Comparison of ENCODE assay signal across 1 cellular context in the genomic region with DNA sequence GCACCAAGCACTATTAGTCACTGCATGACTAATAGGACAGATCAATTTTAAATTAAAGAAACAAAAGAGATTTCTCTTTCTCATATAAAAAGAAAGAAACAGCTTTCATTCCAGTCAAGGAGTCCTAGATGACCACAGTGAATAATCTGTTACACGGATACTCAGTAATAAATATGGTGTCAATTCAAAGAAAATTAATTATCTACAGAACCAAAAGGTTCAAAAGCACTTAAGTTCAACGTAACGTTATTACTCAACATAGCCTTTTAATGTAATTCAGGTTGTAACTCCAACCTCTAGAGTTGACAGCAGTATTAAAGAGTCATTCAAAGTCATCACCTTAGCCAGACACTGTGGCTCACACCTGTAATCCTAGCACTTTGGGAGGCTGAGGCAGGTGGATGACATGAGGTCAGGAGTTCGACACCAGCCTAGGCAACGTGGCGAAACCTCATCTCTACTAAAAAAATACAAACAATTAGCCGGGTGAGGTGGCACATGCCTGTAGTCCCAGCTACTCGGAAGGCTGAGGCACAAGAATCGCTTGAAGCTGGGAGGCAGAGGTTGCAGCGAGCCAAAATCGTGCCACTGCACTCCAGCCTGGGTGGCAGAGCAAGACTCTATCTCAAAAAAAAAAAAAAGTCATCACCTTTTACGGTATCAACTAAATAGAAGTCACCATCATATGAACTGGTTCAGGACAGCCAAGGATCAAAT.
A peak's percentile ranks its signal among the peaks of the same experiment; 100 is the strongest.
TF ChIP-seq lines count a peak whose summit lies in the region.

No MANE protein-coding gene starts in this region.

TF ChIP-seq in HEK293, 187 proteins besides CTCF, POLR2A, EP300 and RAD21 (continued from another document):
- TF ChIP-seq, protein P1, sequence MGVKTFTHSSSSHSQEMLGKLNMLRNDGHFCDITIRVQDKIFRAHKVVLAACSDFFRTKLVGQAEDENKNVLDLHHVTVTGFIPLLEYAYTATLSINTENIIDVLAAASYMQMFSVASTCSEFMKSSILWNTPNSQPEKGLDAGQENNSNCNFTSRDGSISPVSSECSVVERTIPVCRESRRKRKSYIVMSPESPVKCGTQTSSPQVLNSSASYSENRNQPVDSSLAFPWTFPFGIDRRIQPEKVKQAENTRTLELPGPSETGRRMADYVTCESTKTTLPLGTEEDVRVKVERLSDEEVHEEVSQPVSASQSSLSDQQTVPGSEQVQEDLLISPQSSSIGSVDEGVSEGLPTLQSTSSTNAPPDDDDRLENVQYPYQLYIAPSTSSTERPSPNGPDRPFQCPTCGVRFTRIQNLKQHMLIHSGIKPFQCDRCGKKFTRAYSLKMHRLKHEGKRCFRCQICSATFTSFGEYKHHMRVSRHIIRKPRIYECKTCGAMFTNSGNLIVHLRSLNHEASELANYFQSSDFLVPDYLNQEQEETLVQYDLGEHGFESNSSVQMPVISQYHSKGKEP (tag by site-specific recombination; IDR thresholded peaks at IDR 0.05): no peak
- peak; percentile 54; the same call in 1 of the 2 replicates for TF ChIP-seq ZNF366 (tag by site-specific recombination; conservative IDR thresholded peaks at IDR 0.05)
- no peak for TF ChIP-seq ZIC2 (tag by site-specific recombination; IDR thresholded peaks at IDR 0.05)
- no peak for TF ChIP-seq ZNF610 (tag by site-specific recombination; IDR thresholded peaks at IDR 0.05; ENCODE audit: borderline replicate concordance)
- TF ChIP-seq ZNF354C (tag by site-specific recombination; IDR thresholded peaks at IDR 0.05; ENCODE audit: borderline replicate concordance, low read depth): no peak
- TF ChIP-seq, protein P2, sequence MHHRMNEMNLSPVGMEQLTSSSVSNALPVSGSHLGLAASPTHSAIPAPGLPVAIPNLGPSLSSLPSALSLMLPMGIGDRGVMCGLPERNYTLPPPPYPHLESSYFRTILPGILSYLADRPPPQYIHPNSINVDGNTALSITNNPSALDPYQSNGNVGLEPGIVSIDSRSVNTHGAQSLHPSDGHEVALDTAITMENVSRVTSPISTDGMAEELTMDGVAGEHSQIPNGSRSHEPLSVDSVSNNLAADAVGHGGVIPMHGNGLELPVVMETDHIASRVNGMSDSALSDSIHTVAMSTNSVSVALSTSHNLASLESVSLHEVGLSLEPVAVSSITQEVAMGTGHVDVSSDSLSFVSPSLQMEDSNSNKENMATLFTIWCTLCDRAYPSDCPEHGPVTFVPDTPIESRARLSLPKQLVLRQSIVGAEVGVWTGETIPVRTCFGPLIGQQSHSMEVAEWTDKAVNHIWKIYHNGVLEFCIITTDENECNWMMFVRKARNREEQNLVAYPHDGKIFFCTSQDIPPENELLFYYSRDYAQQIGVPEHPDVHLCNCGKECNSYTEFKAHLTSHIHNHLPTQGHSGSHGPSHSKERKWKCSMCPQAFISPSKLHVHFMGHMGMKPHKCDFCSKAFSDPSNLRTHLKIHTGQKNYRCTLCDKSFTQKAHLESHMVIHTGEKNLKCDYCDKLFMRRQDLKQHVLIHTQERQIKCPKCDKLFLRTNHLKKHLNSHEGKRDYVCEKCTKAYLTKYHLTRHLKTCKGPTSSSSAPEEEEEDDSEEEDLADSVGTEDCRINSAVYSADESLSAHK (tag by site-specific recombination; IDR thresholded peaks at IDR 0.05): no peak
- TF ChIP-seq, protein P3, sequence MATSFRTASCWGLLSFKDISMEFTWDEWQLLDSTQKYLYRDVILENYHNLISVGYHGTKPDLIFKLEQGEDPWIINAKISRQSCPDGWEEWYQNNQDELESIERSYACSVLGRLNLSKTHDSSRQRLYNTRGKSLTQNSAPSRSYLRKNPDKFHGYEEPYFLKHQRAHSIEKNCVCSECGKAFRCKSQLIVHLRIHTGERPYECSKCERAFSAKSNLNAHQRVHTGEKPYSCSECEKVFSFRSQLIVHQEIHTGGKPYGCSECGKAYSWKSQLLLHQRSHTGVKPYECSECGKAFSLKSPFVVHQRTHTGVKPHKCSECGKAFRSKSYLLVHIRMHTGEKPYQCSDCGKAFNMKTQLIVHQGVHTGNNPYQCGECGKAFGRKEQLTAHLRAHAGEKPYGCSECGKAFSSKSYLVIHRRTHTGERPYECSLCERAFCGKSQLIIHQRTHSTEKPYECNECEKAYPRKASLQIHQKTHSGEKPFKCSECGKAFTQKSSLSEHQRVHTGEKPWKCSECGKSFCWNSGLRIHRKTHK (tag by site-specific recombination; IDR thresholded peaks at IDR 0.05): no peak
- 0 out of 2 replicates have a peak, but pooled peaks have one; percentile 21 for TF ChIP-seq ZBTB17 (tag by site-specific recombination; IDR thresholded peaks at IDR 0.05)
- TF ChIP-seq, protein P4, sequence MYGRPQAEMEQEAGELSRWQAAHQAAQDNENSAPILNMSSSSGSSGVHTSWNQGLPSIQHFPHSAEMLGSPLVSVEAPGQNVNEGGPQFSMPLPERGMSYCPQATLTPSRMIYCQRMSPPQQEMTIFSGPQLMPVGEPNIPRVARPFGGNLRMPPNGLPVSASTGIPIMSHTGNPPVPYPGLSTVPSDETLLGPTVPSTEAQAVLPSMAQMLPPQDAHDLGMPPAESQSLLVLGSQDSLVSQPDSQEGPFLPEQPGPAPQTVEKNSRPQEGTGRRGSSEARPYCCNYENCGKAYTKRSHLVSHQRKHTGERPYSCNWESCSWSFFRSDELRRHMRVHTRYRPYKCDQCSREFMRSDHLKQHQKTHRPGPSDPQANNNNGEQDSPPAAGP (tag by site-specific recombination; IDR thresholded peaks at IDR 0.05): no peak
- no peak for TF ChIP-seq ZNF350 (tag by site-specific recombination; IDR thresholded peaks at IDR 0.05)
- TF ChIP-seq ZFP37 (tag by site-specific recombination; IDR thresholded peaks at IDR 0.05): 0 out of 2 replicates have a peak, but pooled peaks have one; percentile 12
- TF ChIP-seq ZNF623 (tag by site-specific recombination; IDR thresholded peaks at IDR 0.05): no peak
- TF ChIP-seq ZNF660 (tag by site-specific recombination; IDR thresholded peaks at IDR 0.05): 0 out of 2 replicates have a peak, but pooled peaks have one; percentile 1
- TF ChIP-seq, protein P5, sequence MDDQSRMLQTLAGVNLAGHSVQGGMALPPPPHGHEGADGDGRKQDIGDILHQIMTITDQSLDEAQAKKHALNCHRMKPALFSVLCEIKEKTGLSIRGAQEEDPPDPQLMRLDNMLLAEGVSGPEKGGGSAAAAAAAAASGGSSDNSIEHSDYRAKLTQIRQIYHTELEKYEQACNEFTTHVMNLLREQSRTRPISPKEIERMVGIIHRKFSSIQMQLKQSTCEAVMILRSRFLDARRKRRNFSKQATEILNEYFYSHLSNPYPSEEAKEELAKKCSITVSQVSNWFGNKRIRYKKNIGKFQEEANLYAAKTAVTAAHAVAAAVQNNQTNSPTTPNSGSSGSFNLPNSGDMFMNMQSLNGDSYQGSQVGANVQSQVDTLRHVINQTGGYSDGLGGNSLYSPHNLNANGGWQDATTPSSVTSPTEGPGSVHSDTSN (CRISPR knock-in tag; IDR thresholded peaks at IDR 0.05): no peak
- no peak for TF ChIP-seq ZNF654 (tag by site-specific recombination; IDR thresholded peaks at IDR 0.05; ENCODE audit: low read depth)
- no peak for TF ChIP-seq ZNF335 (tag by site-specific recombination; conservative IDR thresholded peaks at IDR 0.05)
- TF ChIP-seq ZNF211 (tag by site-specific recombination; IDR thresholded peaks at IDR 0.05; ENCODE audit: low read depth): no peak
- TF ChIP-seq ZNF169 (tag by site-specific recombination; IDR thresholded peaks at IDR 0.05): no peak
- TF ChIP-seq ZNF140 (tag by site-specific recombination; IDR thresholded peaks at IDR 0.05): no peak
- TF ChIP-seq ZNF677 (tag by site-specific recombination; IDR thresholded peaks at IDR 0.05): no peak
- no peak for TF ChIP-seq ZNF621 (tag by site-specific recombination; IDR thresholded peaks at IDR 0.05)
- TF ChIP-seq, protein P6, sequence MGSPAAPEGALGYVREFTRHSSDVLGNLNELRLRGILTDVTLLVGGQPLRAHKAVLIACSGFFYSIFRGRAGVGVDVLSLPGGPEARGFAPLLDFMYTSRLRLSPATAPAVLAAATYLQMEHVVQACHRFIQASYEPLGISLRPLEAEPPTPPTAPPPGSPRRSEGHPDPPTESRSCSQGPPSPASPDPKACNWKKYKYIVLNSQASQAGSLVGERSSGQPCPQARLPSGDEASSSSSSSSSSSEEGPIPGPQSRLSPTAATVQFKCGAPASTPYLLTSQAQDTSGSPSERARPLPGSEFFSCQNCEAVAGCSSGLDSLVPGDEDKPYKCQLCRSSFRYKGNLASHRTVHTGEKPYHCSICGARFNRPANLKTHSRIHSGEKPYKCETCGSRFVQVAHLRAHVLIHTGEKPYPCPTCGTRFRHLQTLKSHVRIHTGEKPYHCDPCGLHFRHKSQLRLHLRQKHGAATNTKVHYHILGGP (tag by site-specific recombination; IDR thresholded peaks at IDR 0.05): no peak
- TF ChIP-seq ZNF747 (tag by site-specific recombination; IDR thresholded peaks at IDR 0.05): no peak
- TF ChIP-seq, protein P7, sequence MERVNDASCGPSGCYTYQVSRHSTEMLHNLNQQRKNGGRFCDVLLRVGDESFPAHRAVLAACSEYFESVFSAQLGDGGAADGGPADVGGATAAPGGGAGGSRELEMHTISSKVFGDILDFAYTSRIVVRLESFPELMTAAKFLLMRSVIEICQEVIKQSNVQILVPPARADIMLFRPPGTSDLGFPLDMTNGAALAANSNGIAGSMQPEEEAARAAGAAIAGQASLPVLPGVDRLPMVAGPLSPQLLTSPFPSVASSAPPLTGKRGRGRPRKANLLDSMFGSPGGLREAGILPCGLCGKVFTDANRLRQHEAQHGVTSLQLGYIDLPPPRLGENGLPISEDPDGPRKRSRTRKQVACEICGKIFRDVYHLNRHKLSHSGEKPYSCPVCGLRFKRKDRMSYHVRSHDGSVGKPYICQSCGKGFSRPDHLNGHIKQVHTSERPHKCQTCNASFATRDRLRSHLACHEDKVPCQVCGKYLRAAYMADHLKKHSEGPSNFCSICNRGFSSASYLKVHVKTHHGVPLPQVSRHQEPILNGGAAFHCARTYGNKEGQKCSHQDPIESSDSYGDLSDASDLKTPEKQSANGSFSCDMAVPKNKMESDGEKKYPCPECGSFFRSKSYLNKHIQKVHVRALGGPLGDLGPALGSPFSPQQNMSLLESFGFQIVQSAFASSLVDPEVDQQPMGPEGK (tag by site-specific recombination; IDR thresholded peaks at IDR 0.05): no peak
